ENCODE assay signal across 8 cellular contexts in genomic region chr2:159285929-159286708, GRCh38. TPM values are rescaled to one million over a fixed set of nuclear protein-coding genes. Genes with fewer than 3 reads are reported as not detected.
DNase-seq lines count a peak whose midpoint lies in the region; ATAC-seq, FAIRE-seq and TF ChIP-seq lines count a peak whose summit lies in the region.

Gene WDSUB1 (minus strand): TSS chr2:159286703. CDS start chr2:159283069, 3,634 bp downstream.

- peaks cover 15 to 30% (median 23%) of the 10 kb centered on the region in 4 donors for H3K4me1 Mint-ChIP-seq in CD4-positive, alpha-beta memory T cell
- H3K4me1 Mint-ChIP-seq in astrocyte (ENCODE audit: low read depth, unreplicated experiment) = peaks cover 13% of the 10 kb centered on the region

- H3K79me2 ChIP-seq in astrocyte (ENCODE audit: insufficient read depth, low read length) = no peaks in the 10 kb centered on the region

- peak within 1 kb of the TSS; percentile 85 to 92 (median 89) for H3K4me3 Mint-ChIP-seq in CD4-positive, alpha-beta memory T cell
- peak within 1 kb of the TSS; percentile 92 for H3K4me3 Mint-ChIP-seq in astrocyte (ENCODE audit: unreplicated experiment)

- peak within 1 kb of the TSS; percentile 64 for H3K27ac ChIP-seq in CD4-positive, alpha-beta memory T cell (ENCODE audit: low read depth, low read length)
- H3K27ac ChIP-seq in astrocyte (ENCODE audit: low read depth, low read length) (peak within 1 kb of the TSS; percentile 77), psoas muscle (peak within 1 kb of the TSS; percentile 92)

- CTCF ChIA-PET in CD4-positive, alpha-beta memory T cell (lab: Charles Lee; ENCODE audit: partially characterized antibody) = interaction anchor here (0.6 to 1.4 kb wide), 3 partner anchors 76 to 412 kb away, joined by 3 read pairs; no protein-coding TSS in a partner anchor

- H2AFZ ChIP-seq in astrocyte (ENCODE audit: low read depth, low read length) = peak within 1 kb of the TSS; percentile 99

- no peaks in the 10 kb centered on the region for H3K27me3 Mint-ChIP-seq in CD4-positive, alpha-beta memory T cell
- H3K27me3 Mint-ChIP-seq in astrocyte (ENCODE audit: low read depth, unreplicated experiment) = no peaks in the 10 kb centered on the region

- no peak for FAIRE-seq in astrocyte (lab: Jason Lieb, UNC)

- no peaks in the 10 kb centered on the region for H4K20me1 ChIP-seq in astrocyte (ENCODE audit: insufficient read depth, low read length)

- ATAC-seq in GM19043 (IDR thresholded peaks at IDR 0.05; ENCODE audit: low read depth, unreplicated experiment) = peak; percentile 22
- peak; percentile 22 for ATAC-seq in HG03460 (IDR thresholded peaks at IDR 0.05; ENCODE audit: unreplicated experiment)
- peak; percentile 23 to 58 (median 38) for ATAC-seq in psoas muscle

- WGBS in psoas muscle, 3 donors = 1% methylated on average over 53 to 64 of the region's 64 CpGs

- H3K27me3 ChIP-seq in CD4-positive, alpha-beta memory T cell (ENCODE audit: insufficient read depth, low read length) = no peaks in the 10 kb centered on the region
- H3K27me3 ChIP-seq in astrocyte (ENCODE audit: insufficient read depth, low read length) (no peaks in the 10 kb centered on the region), psoas muscle (ENCODE audit: insufficient read depth in 3 of 3, low read length in 2 of 3) (no peaks in the 10 kb centered on the region)

- POLR2A ChIA-PET in CD4-positive, alpha-beta memory T cell (lab: Charles Lee; ENCODE audit: partially characterized antibody) = interaction anchor here (1.0 to 1.3 kb wide), 4 partner anchors 10 to 618 kb away, joined by 3 to 7 read pairs (median 3); partner anchors contain the start of genes LY75 and MARCHF7

- peak in 2 of 5 donors; percentile 2 to 11 for DNase-seq in CD4-positive, alpha-beta memory T cell
- DNase-seq in astrocyte (ENCODE audit: low read depth) (peak; percentile 33), hepatic stellate cell (ENCODE audit: low spot score) (peak; percentile 66), psoas muscle (peak; percentile 69 to 84), mesenteric fat pad (ENCODE audit: low spot score) (no peak)

- peaks cover 13% of the 10 kb centered on the region for H3K4me1 ChIP-seq in CD4-positive, alpha-beta memory T cell (ENCODE audit: insufficient read depth, low read length)
- H3K4me1 ChIP-seq in astrocyte (ENCODE audit: insufficient read depth, low read length) (peaks cover 20% of the 10 kb centered on the region), psoas muscle (peaks cover 14% of the 10 kb centered on the region)

- H3K36me3 ChIP-seq in CD4-positive, alpha-beta memory T cell (ENCODE audit: insufficient read depth, low read length) = no peaks in the 10 kb centered on the region
- H3K36me3 ChIP-seq in astrocyte (ENCODE audit: insufficient read depth, low read length) (no peaks in the 10 kb centered on the region), psoas muscle (ENCODE audit: insufficient read depth in 1 of 2, low read depth in 1 of 2) (peaks cover 0 to 14% of the 10 kb centered on the region in 2 donors)

- intact Hi-C loops in CD4-positive, alpha-beta memory T cell (cut with micrococcal nuclease) = loop anchor here (1.0 to 5.0 kb wide), 3 partner anchors 231 to 618 kb away; partner anchors contain the start of genes LY75 and MARCHF7
- intact Hi-C loops in psoas muscle (cut with DNase I) = loop anchor here in 1 of 2 donors (1.0 to 5.0 kb wide), 2 partner anchors 34 to 330 kb away; partner anchors contain the start of gene BAZ2B

- no peaks in the 10 kb centered on the region for H3K9me3 ChIP-seq in CD4-positive, alpha-beta memory T cell (ENCODE audit: control insufficient read depth in 1 of 2, low read length in 2 of 2)
- H3K9me3 ChIP-seq in astrocyte (ENCODE audit: insufficient read depth, low read depth, low read length) (no peaks in the 10 kb centered on the region), psoas muscle (no peaks in the 10 kb centered on the region)

- peak within 1 kb of the TSS; percentile 84 for H3K9ac ChIP-seq in astrocyte (ENCODE audit: low read length)

- H3K9me3 Mint-ChIP-seq in CD4-positive, alpha-beta memory T cell = no peaks in the 10 kb centered on the region
- H3K9me3 Mint-ChIP-seq in astrocyte (ENCODE audit: unreplicated experiment) = no peaks in the 10 kb centered on the region

- peaks cover 5% of the 10 kb centered on the region in 2 donors for H3K36me3 Mint-ChIP-seq in CD4-positive, alpha-beta memory T cell
- no peaks in the 10 kb centered on the region for H3K36me3 Mint-ChIP-seq in astrocyte (ENCODE audit: low read depth, unreplicated experiment)

- H3K4me2 ChIP-seq in astrocyte (ENCODE audit: low read length) = peak within 1 kb of the TSS; percentile 95

- peak within 1 kb of the TSS; percentile 20 to 67 for H3K4me3 ChIP-seq in CD4-positive, alpha-beta memory T cell (ENCODE audit: low read length in 2 of 2)
- peak within 1 kb of the TSS; percentile 78 for H3K4me3 ChIP-seq in astrocyte (ENCODE audit: insufficient read depth, low read depth, low read length)
- peak within 1 kb of the TSS; percentile 94 for H3K4me3 ChIP-seq in psoas muscle

- H3K27ac Mint-ChIP-seq in CD4-positive, alpha-beta memory T cell = peak within 1 kb of the TSS; percentile 61 to 93 (median 82)
- H3K27ac Mint-ChIP-seq in astrocyte (ENCODE audit: unreplicated experiment) = peak within 1 kb of the TSS; percentile 82

- TF ChIP-seq CTCF in astrocyte (IDR thresholded peaks at IDR 0.05; ENCODE audit: insufficient read depth, low read depth, low read length) (no peak), psoas muscle (IDR thresholded peaks at IDR 0.05) (no peak)

TF ChIP-seq in PFSK-1, 5 proteins besides CTCF, POLR2A, EP300 and RAD21:
- TF ChIP-seq POLR2AphosphoS5 (IDR thresholded peaks at IDR 0.05; ENCODE audit: low read depth, low read length) (no peak), REST (IDR thresholded peaks at IDR 0.05; ENCODE audit: insufficient read depth in 1 of 2, low read depth in 2 of 2, low read length in 2 of 2) (no peak), SIN3A (IDR thresholded peaks at IDR 0.05; ENCODE audit: borderline replicate concordance, insufficient read depth, low read length) (peak; percentile 37; the same call in 1 of the 2 replicates), TAF1 (IDR thresholded peaks at IDR 0.05; ENCODE audit: borderline replicate concordance, insufficient read depth, low read length) (no peak), FOXP2 (optimal IDR thresholded peaks at IDR 0.05; ENCODE audit: borderline replicate concordance, extremely low read depth, extremely low read length, insufficient read depth) (peak; percentile 25)

RNA-seq across cellular contexts. Expression of gene WDSUB1, which starts in this region (rescaled TPM):
- 1 to 10 TPM; 6.1 to 7.5 TPM for total RNA-seq in CD4-positive, alpha-beta memory T cell
- polyA plus RNA-seq in CD4-positive, alpha-beta memory T cell = 1 to 10 TPM; 5.8 to 7.6 TPM
- 5.9 TPM for polyA plus RNA-seq in PFSK-1 (2012; ENCODE audit: insufficient read length, low read depth)
- total RNA-seq in astrocyte = 4.4 and 5.4 TPM in 2 replicates
- total RNA-seq in psoas muscle = 1 to 10 TPM; 3.5 to 4.9 (median 4.3) TPM
- 1 to 10 TPM; 4.2 to 4.6 (median 4.4) TPM for polyA plus RNA-seq in psoas muscle
- total RNA-seq in mesenteric fat pad = 7.5 TPM

Comparison
In these comparisons a context has a peak if more than half of its experiments do, and no peak if none do; other contexts are left out.
1. H3K4me3 ChIP-seq: peak in every context shown above with its lines; median percentile 94 in psoas muscle; 78 in astrocyte; 44 in CD4-positive, alpha-beta memory T cell.